In the genomic region with DNA sequence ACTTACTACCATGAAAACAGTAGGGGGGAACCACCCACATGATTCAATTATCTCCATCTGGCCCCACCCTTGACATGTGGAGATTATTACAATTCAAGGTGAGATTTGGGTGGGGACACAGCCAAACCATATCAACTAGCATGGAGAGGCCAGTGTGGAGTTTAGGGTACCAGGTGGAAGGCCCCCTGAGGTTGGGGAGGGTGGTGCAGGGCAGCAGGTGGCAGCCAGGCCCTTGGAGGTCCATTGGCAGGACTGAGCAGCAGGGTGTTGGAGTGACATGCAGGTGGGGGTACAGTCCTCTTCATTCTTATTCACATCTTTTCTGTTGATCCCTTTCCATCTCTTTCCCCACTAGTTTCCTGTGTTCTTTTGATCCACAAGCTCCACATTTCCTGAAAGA, we compare ENCODE assay signal across 18 cellular contexts. TPM values are rescaled to one million over a fixed set of nuclear protein-coding genes. Genes with fewer than 3 reads are reported as not detected.
DNase-seq lines count a peak whose midpoint lies in the region; TF ChIP-seq lines count a peak whose summit lies in the region.
"Had no signal": no experiment of that assay in that cellular context is flagged by ENCODE, and none has a peak within 500 bp of the region (broad histone marks: within the 10 kb centered on the region; RNA-seq: fewer than 3 reads in every experiment).

No MANE protein-coding gene starts in this region.

- intact Hi-C loops in sigmoid colon (cut with DNase I): no loop called here
- intact Hi-C loops in activated naive CD4-positive, alpha-beta T cell treated with anti-CD3 and anti-CD28 coated beads for 36 hours (cut with micrococcal nuclease): no loop called here

- peaks cover 8% of the 10 kb centered on the region for H3K4me1 Mint-ChIP-seq in endothelial cell (ENCODE audit: unreplicated experiment)
- no peaks in the 10 kb centered on the region for H3K4me1 Mint-ChIP-seq in activated naive CD4-positive, alpha-beta T cell treated with anti-CD3 and anti-CD28 coated beads for 36 hours (ENCODE audit: low read depth)
- H3K4me1 Mint-ChIP-seq: CD14-positive monocyte had no signal

- H3K27ac ChIP-seq in HEK293 (ENCODE audit: extremely low read depth, low read depth, low read length): no peak overlapping the region
- peak overlapping the region; percentile 30 for H3K27ac ChIP-seq in cingulate gyrus (ENCODE audit: low read depth, low read length)
- no peak overlapping the region for H3K27ac ChIP-seq in sigmoid colon
- H3K27ac ChIP-seq: A549 had no signal

- H3K27ac Mint-ChIP-seq in endothelial cell (ENCODE audit: unreplicated experiment): no peak overlapping the region
- no peak overlapping the region for H3K27ac Mint-ChIP-seq in activated naive CD4-positive, alpha-beta T cell treated with anti-CD3 and anti-CD28 coated beads for 36 hours
- H3K27ac Mint-ChIP-seq: CD14-positive monocyte; CD8-positive, alpha-beta T cell had no signal

- H3K36me3 Mint-ChIP-seq in endothelial cell (ENCODE audit: low read depth, unreplicated experiment): peaks cover 11% of the 10 kb centered on the region
- H3K36me3 Mint-ChIP-seq in activated naive CD4-positive, alpha-beta T cell treated with anti-CD3 and anti-CD28 coated beads for 36 hours (ENCODE audit: low read depth): no peaks in the 10 kb centered on the region
- H3K36me3 Mint-ChIP-seq: CD14-positive monocyte; CD8-positive, alpha-beta T cell had no signal

- H3K9me3 Mint-ChIP-seq in endothelial cell (ENCODE audit: unreplicated experiment): peaks cover 9% of the 10 kb centered on the region
- no peaks in the 10 kb centered on the region for H3K9me3 Mint-ChIP-seq in activated naive CD4-positive, alpha-beta T cell treated with anti-CD3 and anti-CD28 coated beads for 36 hours
- H3K9me3 Mint-ChIP-seq: CD8-positive, alpha-beta T cell had no signal

- no peaks in the 10 kb centered on the region for H3K27me3 Mint-ChIP-seq in endothelial cell (ENCODE audit: unreplicated experiment)
- peaks cover 6% of the 10 kb centered on the region for H3K27me3 Mint-ChIP-seq in activated naive CD4-positive, alpha-beta T cell treated with anti-CD3 and anti-CD28 coated beads for 36 hours (ENCODE audit: low read depth)

- DNase-seq in endothelial cell (ENCODE audit: low spot score) (no peak), sigmoid colon (peak; percentile 15)
- no peak for DNase-seq in activated naive CD4-positive, alpha-beta T cell treated with anti-CD3 and anti-CD28 coated beads, Interleukin-2, amount 50 U/mL, for 16 hours
- DNase-seq in activated CD4-positive, alpha-beta T cell treated with anti-CD3 and anti-CD28 coated beads, Interleukin-2, amount 50 U/mL, for 1 hour: no peak
- DNase-seq in activated naive CD4-positive, alpha-beta T cell treated with anti-CD3 and anti-CD28 coated beads for 36 hours: no peak
- DNase-seq: BE2C, COR-L47, DMS153, DMS79 treated with DMSO at 0.1 percent for 48 hours, EL, HCEC 1CT, IMR-90 had no signal

- no peak for TF ChIP-seq POLR2A in sigmoid colon (IDR thresholded peaks at IDR 0.05)

- POLR2A ChIA-PET in HEK293 (lab: Yijun Ruan, JAX): no interaction called here

- CTCF ChIA-PET in HEK293 (lab: Yijun Ruan, JAX): interaction anchor here (0.6 kb wide), 1 partner anchor 1108 kb away, joined by 3 read pairs; no protein-coding TSS in a partner anchor
- CTCF ChIA-PET in activated naive CD4-positive, alpha-beta T cell treated with anti-CD3 and anti-CD28 coated beads for 36 hours (lab: Charles Lee): no interaction called here

- peaks cover 0 to 10% (median 0%) of the 10 kb centered on the region in 3 donors for H3K27me3 ChIP-seq in sigmoid colon

- H3K4me1 ChIP-seq in HEK293 (ENCODE audit: control insufficient read depth, insufficient read depth, low read length): no peaks in the 10 kb centered on the region
- H3K4me1 ChIP-seq in sigmoid colon: peaks cover 0 to 7% (median 3%) of the 10 kb centered on the region in 4 donors
- H3K4me1 ChIP-seq: BE2C had no signal

- H3K4me3 ChIP-seq in HEK293 (ENCODE audit: low read depth, low read length): no peak overlapping the region
- no peak overlapping the region for H3K4me3 ChIP-seq in sigmoid colon
- H3K4me3 ChIP-seq: A549 had no signal

- TF ChIP-seq CTCF in HEK293 (tag by site-specific recombination; IDR thresholded peaks at IDR 0.05): no peak
- no peak for TF ChIP-seq CTCF in endothelial cell (IDR thresholded peaks at IDR 0.05; ENCODE audit: unreplicated experiment)
- no peak for TF ChIP-seq CTCF in sigmoid colon (IDR thresholded peaks at IDR 0.05)

- no peak for TF ChIP-seq EP300 in sigmoid colon (IDR thresholded peaks at IDR 0.05)

- H3K9me3 ChIP-seq in HEK293 (ENCODE audit: control insufficient read depth, insufficient read depth, low read depth, low read length) (no peaks in the 10 kb centered on the region), sigmoid colon (no peaks in the 10 kb centered on the region)
- H3K9me3 ChIP-seq: A549, BE2C had no signal

- peak overlapping the region; percentile 43 for H3K4me3 Mint-ChIP-seq in endothelial cell (ENCODE audit: unreplicated experiment)
- no peak overlapping the region for H3K4me3 Mint-ChIP-seq in activated naive CD4-positive, alpha-beta T cell treated with anti-CD3 and anti-CD28 coated beads for 36 hours
- H3K4me3 Mint-ChIP-seq: CD14-positive monocyte; CD8-positive, alpha-beta T cell had no signal

- H3K36me3 ChIP-seq in HEK293 (ENCODE audit: control insufficient read depth in 2 of 2, insufficient read depth in 1 of 2, low read length in 2 of 2) (no peaks in the 10 kb centered on the region), sigmoid colon (no peaks in the 10 kb centered on the region)
- H3K36me3 ChIP-seq: BE2C had no signal

TF ChIP-seq in HEK293, 187 proteins besides CTCF, POLR2A, EP300 and RAD21:
- TF ChIP-seq, protein P1, sequence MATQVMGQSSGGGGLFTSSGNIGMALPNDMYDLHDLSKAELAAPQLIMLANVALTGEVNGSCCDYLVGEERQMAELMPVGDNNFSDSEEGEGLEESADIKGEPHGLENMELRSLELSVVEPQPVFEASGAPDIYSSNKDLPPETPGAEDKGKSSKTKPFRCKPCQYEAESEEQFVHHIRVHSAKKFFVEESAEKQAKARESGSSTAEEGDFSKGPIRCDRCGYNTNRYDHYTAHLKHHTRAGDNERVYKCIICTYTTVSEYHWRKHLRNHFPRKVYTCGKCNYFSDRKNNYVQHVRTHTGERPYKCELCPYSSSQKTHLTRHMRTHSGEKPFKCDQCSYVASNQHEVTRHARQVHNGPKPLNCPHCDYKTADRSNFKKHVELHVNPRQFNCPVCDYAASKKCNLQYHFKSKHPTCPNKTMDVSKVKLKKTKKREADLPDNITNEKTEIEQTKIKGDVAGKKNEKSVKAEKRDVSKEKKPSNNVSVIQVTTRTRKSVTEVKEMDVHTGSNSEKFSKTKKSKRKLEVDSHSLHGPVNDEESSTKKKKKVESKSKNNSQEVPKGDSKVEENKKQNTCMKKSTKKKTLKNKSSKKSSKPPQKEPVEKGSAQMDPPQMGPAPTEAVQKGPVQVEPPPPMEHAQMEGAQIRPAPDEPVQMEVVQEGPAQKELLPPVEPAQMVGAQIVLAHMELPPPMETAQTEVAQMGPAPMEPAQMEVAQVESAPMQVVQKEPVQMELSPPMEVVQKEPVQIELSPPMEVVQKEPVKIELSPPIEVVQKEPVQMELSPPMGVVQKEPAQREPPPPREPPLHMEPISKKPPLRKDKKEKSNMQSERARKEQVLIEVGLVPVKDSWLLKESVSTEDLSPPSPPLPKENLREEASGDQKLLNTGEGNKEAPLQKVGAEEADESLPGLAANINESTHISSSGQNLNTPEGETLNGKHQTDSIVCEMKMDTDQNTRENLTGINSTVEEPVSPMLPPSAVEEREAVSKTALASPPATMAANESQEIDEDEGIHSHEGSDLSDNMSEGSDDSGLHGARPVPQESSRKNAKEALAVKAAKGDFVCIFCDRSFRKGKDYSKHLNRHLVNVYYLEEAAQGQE (tag by site-specific recombination; IDR thresholded peaks at IDR 0.05): no peak
- peak; percentile 28 for TF ChIP-seq SETDB1 (IDR thresholded peaks at IDR 0.05; ENCODE audit: insufficient read length, low read length)
- TF ChIP-seq GFI1B (tag by site-specific recombination; IDR thresholded peaks at IDR 0.05): no peak
- TF ChIP-seq ZNF596 (tag by site-specific recombination; IDR thresholded peaks at IDR 0.05): no peak
- no peak for TF ChIP-seq ZNF248 (tag by site-specific recombination; IDR thresholded peaks at IDR 0.05)
- TF ChIP-seq, protein P2, sequence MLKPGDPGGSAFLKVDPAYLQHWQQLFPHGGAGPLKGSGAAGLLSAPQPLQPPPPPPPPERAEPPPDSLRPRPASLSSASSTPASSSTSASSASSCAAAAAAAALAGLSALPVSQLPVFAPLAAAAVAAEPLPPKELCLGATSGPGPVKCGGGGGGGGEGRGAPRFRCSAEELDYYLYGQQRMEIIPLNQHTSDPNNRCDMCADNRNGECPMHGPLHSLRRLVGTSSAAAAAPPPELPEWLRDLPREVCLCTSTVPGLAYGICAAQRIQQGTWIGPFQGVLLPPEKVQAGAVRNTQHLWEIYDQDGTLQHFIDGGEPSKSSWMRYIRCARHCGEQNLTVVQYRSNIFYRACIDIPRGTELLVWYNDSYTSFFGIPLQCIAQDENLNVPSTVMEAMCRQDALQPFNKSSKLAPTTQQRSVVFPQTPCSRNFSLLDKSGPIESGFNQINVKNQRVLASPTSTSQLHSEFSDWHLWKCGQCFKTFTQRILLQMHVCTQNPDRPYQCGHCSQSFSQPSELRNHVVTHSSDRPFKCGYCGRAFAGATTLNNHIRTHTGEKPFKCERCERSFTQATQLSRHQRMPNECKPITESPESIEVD (tag by site-specific recombination; IDR thresholded peaks at IDR 0.05): no peak
- no peak for TF ChIP-seq SALL2 (tag by site-specific recombination; IDR thresholded peaks at IDR 0.05; ENCODE audit: borderline replicate concordance)
- TF ChIP-seq ZNF555 (tag by site-specific recombination; conservative IDR thresholded peaks at IDR 0.05): no peak
TF ChIP-seq in HEK293: peak in this region for 1.

RNA-seq across cellular contexts. Expression of a gene that starts 42.9 kb away (rescaled TPM):
- 8.7 TPM for total RNA-seq in endothelial cell (ENCODE audit: unreplicated experiment)
- 1 to 10 TPM in 1 of 4 donors, under 1 TPM in 3; 0.28 to 1.4 (median 0.57) TPM for total RNA-seq in sigmoid colon
- polyA plus RNA-seq in sigmoid colon: 1 to 10 TPM in 2 of 3 donors, under 1 TPM in 1; under 0.01 to 1.5 (median 1.4) TPM
- total RNA-seq in activated naive CD4-positive, alpha-beta T cell treated with anti-CD3 and anti-CD28 coated beads for 36 hours: not detected
- total RNA-seq: CD8-positive, alpha-beta T cell; IMR-90 had no signal
- polyA plus RNA-seq: A549, AG04450, IMR-90 had no signal
